9 cellular contexts compared by ENCODE assay signal in genomic region chr16:4053663-4054479, GRCh38.
DNase-seq lines count a peak whose midpoint lies in the region; ATAC-seq lines count a peak whose summit lies in the region.
"Had no signal": no experiment of that assay in that cellular context is flagged by ENCODE, and none has a peak within 500 bp of the region (broad histone marks: within the 10 kb centered on the region; RNA-seq: fewer than 3 reads in every experiment).

No MANE protein-coding gene starts in this region.

- ATAC-seq in Right ventricle myocardium superior (ENCODE audit: poor library complexity) (peak; percentile 78), HG03039 (IDR thresholded peaks at IDR 0.05; ENCODE audit: unreplicated experiment) (no peak)

- H2BK5ac ChIP-seq in trophoblast cell (ENCODE audit: low read depth, low read length, poor library complexity), result no peak overlapping the region

- intact Hi-C loops in Right ventricle myocardium superior (cut with DNase I), result no loop called here

- H3K27ac ChIP-seq in SK-N-MC (peak overlapping the region; percentile 93), stomach smooth muscle (ENCODE audit: low read length) (peak overlapping the region; percentile 70), trophoblast cell (ENCODE audit: low read depth, low read length) (no peak overlapping the region)
- H3K27ac ChIP-seq: parathyroid adenoma had no signal

- WGBS in trophoblast cell (ENCODE audit: extremely low coverage, insufficient coverage, insufficient read length), result no CpG with 5 or more reads among the region's 22 CpGs

- no peak overlapping the region for H3K4me2 ChIP-seq in trophoblast cell (ENCODE audit: low read length)

- no peak overlapping the region for H3K18ac ChIP-seq in trophoblast cell (ENCODE audit: low read length)

- no peaks in the 10 kb centered on the region for H3K9me3 Mint-ChIP-seq in activated naive CD8-positive, alpha-beta T cell treated with anti-CD3 and anti-CD28 coated beads for 36 hours

- H3K9me3 ChIP-seq in SK-N-MC (ENCODE audit: low read depth, low read length) (no peaks in the 10 kb centered on the region), stomach smooth muscle (ENCODE audit: control insufficient read depth in 2 of 2, low read length in 2 of 2) (no peaks in the 10 kb centered on the region), trophoblast cell (ENCODE audit: insufficient read depth, low read depth, low read length) (no peaks in the 10 kb centered on the region)

- H3K9ac ChIP-seq in SK-N-MC (ENCODE audit: insufficient read length) (peak overlapping the region; percentile 28), stomach smooth muscle (ENCODE audit: low read length in 2 of 2) (peak overlapping the region; percentile 14 to 36), trophoblast cell (ENCODE audit: low read length) (no peak overlapping the region)
- H3K9ac ChIP-seq: parathyroid adenoma had no signal

- H3K27me3 ChIP-seq in stomach smooth muscle (ENCODE audit: control insufficient read depth in 1 of 2, insufficient read depth in 2 of 2, low read length in 2 of 2) (no peaks in the 10 kb centered on the region), trophoblast cell (ENCODE audit: insufficient read depth, low read length) (no peaks in the 10 kb centered on the region)

- DNase-seq in LHCN-M2 (ENCODE audit: low read depth) (peak; percentile 77), SK-N-MC (ENCODE audit: low read depth, low spot score) (no peak), Right ventricle myocardium superior (peak; percentile 84), trophoblast cell (no peak), inferior parietal cortex (ENCODE audit: extremely low spot score) (no peak)
- no peak for DNase-seq in activated naive CD8-positive, alpha-beta T cell treated with anti-CD3 and anti-CD28 coated beads for 36 hours

- no peak overlapping the region for H4K8ac ChIP-seq in trophoblast cell (ENCODE audit: low read depth, low read length)

- peaks cover 15% of the 10 kb centered on the region for H3K27me3 Mint-ChIP-seq in activated naive CD8-positive, alpha-beta T cell treated with anti-CD3 and anti-CD28 coated beads for 36 hours

- H2BK120ac ChIP-seq in trophoblast cell (ENCODE audit: insufficient read depth, low read length, poor library complexity), result no peak overlapping the region

- no peak overlapping the region for H3K14ac ChIP-seq in trophoblast cell (ENCODE audit: low read length)

- H3K23ac ChIP-seq in trophoblast cell (ENCODE audit: low read length), result no peak overlapping the region

- peaks cover 2% of the 10 kb centered on the region for H3K4me1 Mint-ChIP-seq in activated naive CD8-positive, alpha-beta T cell treated with anti-CD3 and anti-CD28 coated beads for 36 hours

- no peak overlapping the region for H3K4ac ChIP-seq in trophoblast cell (ENCODE audit: low read depth, low read length)

- no peak overlapping the region for H2AK5ac ChIP-seq in trophoblast cell (ENCODE audit: low read length)

- no peak overlapping the region for H2AFZ ChIP-seq in trophoblast cell (ENCODE audit: insufficient read depth, low read length, poor library complexity)
- H2AFZ ChIP-seq: parathyroid adenoma had no signal

- H2BK12ac ChIP-seq in trophoblast cell (ENCODE audit: low read length), result no peak overlapping the region

- no peaks in the 10 kb centered on the region for H3K79me1 ChIP-seq in trophoblast cell (ENCODE audit: low read length)

- H3K36me3 Mint-ChIP-seq in activated naive CD8-positive, alpha-beta T cell treated with anti-CD3 and anti-CD28 coated beads for 36 hours, result peaks cover 2% of the 10 kb centered on the region

- H3K4me3 ChIP-seq in SK-N-MC, result peak overlapping the region; percentile 76
- H3K4me3 ChIP-seq in stomach smooth muscle (ENCODE audit: low read length in 2 of 2), result peak overlapping the region; percentile 15 to 64
- no peak overlapping the region for H3K4me3 ChIP-seq in trophoblast cell (ENCODE audit: low read depth, low read length)

- H3K36me3 ChIP-seq in SK-N-MC (ENCODE audit: insufficient read depth, low read length) (no peaks in the 10 kb centered on the region), stomach smooth muscle (ENCODE audit: control insufficient read depth in 2 of 2, insufficient read depth in 2 of 2, low read length in 2 of 2) (no peaks in the 10 kb centered on the region), trophoblast cell (ENCODE audit: control insufficient read depth in 1 of 2, insufficient read depth in 2 of 2, low read length in 2 of 2) (no peaks in the 10 kb centered on the region)

- peaks cover 24% of the 10 kb centered on the region for H3K4me1 ChIP-seq in stomach smooth muscle (ENCODE audit: control insufficient read depth, insufficient read depth, low read length)
- peaks cover 0 to 2% of the 10 kb centered on the region in 2 experiments for H3K4me1 ChIP-seq in trophoblast cell (ENCODE audit: control insufficient read depth in 1 of 2, insufficient read depth in 2 of 2, low read length in 2 of 2)
- H3K4me1 ChIP-seq: parathyroid adenoma had no signal

- no peak overlapping the region for H3K4me3 Mint-ChIP-seq in activated naive CD8-positive, alpha-beta T cell treated with anti-CD3 and anti-CD28 coated beads for 36 hours

- no peak overlapping the region for H4K91ac ChIP-seq in trophoblast cell (ENCODE audit: low read depth, low read length)

- H3K27ac Mint-ChIP-seq in activated naive CD8-positive, alpha-beta T cell treated with anti-CD3 and anti-CD28 coated beads for 36 hours, result no peak overlapping the region

- no peaks in the 10 kb centered on the region for H3K79me2 ChIP-seq in trophoblast cell (ENCODE audit: control insufficient read depth, insufficient read depth, low read length, poor library complexity)

- no peak overlapping the region for H4K12ac ChIP-seq in trophoblast cell (ENCODE audit: low read depth, low read length)

Comparison
In these comparisons a context has a peak if more than half of its experiments do, and no peak if none do; other contexts are left out.
1. DNase-seq: peak in LHCN-M2 (single experiment) and Right ventricle myocardium superior (single experiment); none in SK-N-MC (single experiment), trophoblast cell (0 of 2), activated naive CD8-positive, alpha-beta T cell treated with anti-CD3 and anti-CD28 coated beads for 36 hours (single experiment) and inferior parietal cortex (single experiment).